ENCODE assay signal across 1 cellular context in genomic region chr19:47729468-47729798, GRCh38.
A peak's percentile ranks its signal among the peaks of the same experiment; 100 is the strongest.
TF ChIP-seq lines count a peak whose summit lies in the region.

No MANE protein-coding gene starts in this region.

TF ChIP-seq in HepG2, 621 proteins besides CTCF, POLR2A, EP300 and RAD21:
- TF ChIP-seq MAZ (IDR thresholded peaks at IDR 0.05; ENCODE audit: borderline replicate concordance, low read depth, low read length), result peak; percentile 35; the same call in 1 of the 2 replicates
- TF ChIP-seq MAZ (CRISPR knock-in tag; IDR thresholded peaks at IDR 0.05; ENCODE audit: low read depth), result no peak
- TF ChIP-seq NRL (CRISPR knock-in tag; IDR thresholded peaks at IDR 0.05; ENCODE audit: borderline replicate concordance), result no peak
